Comparison of ENCODE assay signal across 16 cellular contexts in the genomic region with DNA sequence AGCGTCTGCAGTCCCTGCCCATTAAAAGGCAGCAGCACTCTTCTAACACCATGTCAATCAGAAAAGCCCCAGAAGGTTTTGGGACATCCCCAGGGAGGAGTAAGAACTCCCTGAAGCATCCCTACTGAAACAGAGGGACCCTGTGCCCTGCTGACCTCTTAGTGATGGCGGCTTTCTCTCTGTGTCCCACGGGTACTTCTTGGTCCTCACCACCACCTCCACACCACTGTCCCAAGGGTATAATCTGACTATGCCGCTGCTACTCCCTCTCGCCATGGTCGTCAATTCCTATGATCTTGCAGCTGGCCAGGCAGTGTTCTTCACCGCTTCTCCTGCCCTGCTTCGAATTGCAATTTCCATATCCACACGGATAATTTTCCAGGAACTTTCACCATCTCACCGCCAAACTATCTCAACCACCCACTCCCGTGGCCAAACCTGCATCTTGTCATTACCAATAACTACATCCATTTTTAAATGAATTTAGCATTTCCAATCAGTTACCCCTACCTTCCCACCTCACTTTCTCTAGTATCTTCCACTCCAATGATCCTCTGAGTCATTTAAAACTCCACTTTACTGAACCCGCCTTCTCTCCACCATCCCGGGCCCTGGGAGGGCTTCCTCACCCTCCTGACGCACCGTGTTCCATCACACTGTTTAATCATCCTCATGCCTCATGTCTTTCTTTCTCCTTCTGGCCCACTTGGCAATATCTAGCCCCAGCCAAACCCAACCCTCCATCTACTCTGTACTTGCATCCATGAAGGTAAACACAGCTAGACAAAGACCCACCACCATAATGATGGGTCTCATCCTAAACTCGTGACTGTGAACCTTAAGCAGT. TPM values are rescaled to one million over a fixed set of nuclear protein-coding genes. Genes with fewer than 3 reads are reported as not detected.
DNase-seq lines count a peak whose midpoint lies in the region; ATAC-seq and TF ChIP-seq lines count a peak whose summit lies in the region.
"Had no signal": no experiment of that assay in that cellular context is flagged by ENCODE, and none has a peak within 500 bp of the region (broad histone marks: within the 10 kb centered on the region; RNA-seq: fewer than 3 reads in every experiment).

No MANE protein-coding gene starts in this region.

- no peak overlapping the region for H3K4me3 Mint-ChIP-seq in osteocyte (ENCODE audit: unreplicated experiment)
- H3K4me3 Mint-ChIP-seq: GM23338 had no signal

- H3K4me1 Mint-ChIP-seq in osteocyte (ENCODE audit: unreplicated experiment) = no peaks in the 10 kb centered on the region

- no peaks in the 10 kb centered on the region for H4K20me1 ChIP-seq in Loucy (ENCODE audit: insufficient read depth, low read length, poor library complexity, severe bottlenecking)

- H2AFZ ChIP-seq in Loucy (ENCODE audit: low read length) = no peak overlapping the region
- H2AFZ ChIP-seq: GM23338 had no signal

- peak overlapping the region; percentile 71 for H3K4me3 ChIP-seq in Loucy (ENCODE audit: low read length, poor library complexity, severe bottlenecking)
- H3K4me3 ChIP-seq: cardiac muscle cell, GM23338, psoas muscle had no signal

- peak overlapping the region; percentile 83 for H3K4me2 ChIP-seq in Loucy (ENCODE audit: low read depth, low read length, poor library complexity, severe bottlenecking)
- H3K4me2 ChIP-seq: GM23338 had no signal

- in situ Hi-C loops in GM13976 (cut with MboI; ENCODE audit: low sequenced_read_pairs, unreplicated experiment) = no loop called here

- TF ChIP-seq POLR2A in GM18505 (IDR thresholded peaks at IDR 0.05; ENCODE audit: borderline replicate concordance, extremely low read depth, insufficient read depth, insufficient read length) = no peak

- H3K27ac Mint-ChIP-seq in osteocyte (ENCODE audit: unreplicated experiment) = no peak overlapping the region
- H3K27ac Mint-ChIP-seq: activated naive CD4-positive, alpha-beta T cell treated with anti-CD3 and anti-CD28 coated beads, Interleukin-2, amount 50 U/mL, for 72 hours; GM23338 had no signal

- peak; percentile 58 for ATAC-seq in GM21717 (IDR thresholded peaks at IDR 0.05; ENCODE audit: unreplicated experiment)
- ATAC-seq in GM18505 (IDR thresholded peaks at IDR 0.05; ENCODE audit: unreplicated experiment) = no peak
- ATAC-seq: GM23338 had no signal

- H3K4me1 ChIP-seq in Loucy (ENCODE audit: insufficient read depth, low read length, poor library complexity, severe bottlenecking) = peaks cover 90% of the 10 kb centered on the region
- H3K4me1 ChIP-seq: psoas muscle had no signal

- H3K9me3 Mint-ChIP-seq in osteocyte (ENCODE audit: unreplicated experiment) = no peaks in the 10 kb centered on the region
- H3K9me3 Mint-ChIP-seq: activated naive CD4-positive, alpha-beta T cell treated with anti-CD3 and anti-CD28 coated beads, Interleukin-2, amount 50 U/mL, for 72 hours; GM23338 had no signal

- no peaks in the 10 kb centered on the region for H3K27me3 ChIP-seq in Loucy (ENCODE audit: insufficient read depth, low read length, poor library complexity, severe bottlenecking)

- no peaks in the 10 kb centered on the region for H3K36me3 Mint-ChIP-seq in osteocyte (ENCODE audit: unreplicated experiment)
- H3K36me3 Mint-ChIP-seq: activated naive CD4-positive, alpha-beta T cell treated with anti-CD3 and anti-CD28 coated beads, Interleukin-2, amount 50 U/mL, for 72 hours had no signal

- H3K27me3 Mint-ChIP-seq in osteocyte (ENCODE audit: unreplicated experiment) = peaks cover 15% of the 10 kb centered on the region

- H3K36me3 ChIP-seq in Loucy (ENCODE audit: insufficient read depth, low read length) = no peaks in the 10 kb centered on the region
- H3K36me3 ChIP-seq: cardiac muscle cell had no signal

- peaks cover 77% of the 10 kb centered on the region for H3K79me2 ChIP-seq in Loucy (ENCODE audit: insufficient read depth, low read length)

- H3F3A ChIP-seq in Loucy (ENCODE audit: low read depth) = peaks cover 15% of the 10 kb centered on the region

- no peak for TF ChIP-seq CTCF in GM13976 (IDR thresholded peaks at IDR 0.05; ENCODE audit: borderline replicate concordance, control extremely low read depth, extremely low read depth, insufficient read depth, missing control alignments)
- no peak for TF ChIP-seq CTCF in Loucy (conservative IDR thresholded peaks at IDR 0.05; ENCODE audit: low read length)
- TF ChIP-seq CTCF in osteocyte (IDR thresholded peaks at IDR 0.05) = no peak

- peak; percentile 76 for DNase-seq in GM13976 (ENCODE audit: low spot score)
- peak; percentile 25 for DNase-seq in osteocyte (ENCODE audit: extremely low spot score, unreplicated experiment)
- DNase-seq in stimulated activated CD4-positive, alpha-beta T cell treated with anti-CD3 and anti-CD28 coated beads, Interleukin-1b, Interleukin-23, amount 100 ng/mL, for 48 hours = no peak
- DNase-seq in SKM-1 (lab: John Stamatoyannopoulos, UW; ENCODE audit: unreplicated experiment) = no peak
- DNase-seq: NCI-H1048; psoas muscle; stimulated activated naive CD4-positive, alpha-beta T cell treated with Interleukin-2 at 50 U/mL for 16 hours; T1000 had no signal

- peak overlapping the region; percentile 93 for H3K9ac ChIP-seq in Loucy (ENCODE audit: low read depth, low read length, poor library complexity, severe bottlenecking)

- no peaks in the 10 kb centered on the region for H3K9me3 ChIP-seq in Loucy (ENCODE audit: insufficient read depth, low read depth, low read length)
- H3K9me3 ChIP-seq: psoas muscle had no signal

- no peaks in the 10 kb centered on the region for H3K9me2 ChIP-seq in Loucy (replicated peaks; ENCODE audit: low read depth, low read length)

RNA-seq across cellular contexts. Expression of a gene that starts 23.7 kb away (rescaled TPM):
- total RNA-seq in osteocyte = not detected in 2 replicates
- total RNA-seq: activated naive CD4-positive, alpha-beta T cell treated with anti-CD3 and anti-CD28 coated beads, Interleukin-2, amount 50 U/mL, for 72 hours; cardiac muscle cell; GM23338; HT-29; NCI-H460; psoas muscle had no signal

Comparison
In these comparisons a context has a peak if more than half of its experiments do, and no peak if none do; other contexts are left out.
1. DNase-seq: peak in GM13976 (single experiment) and osteocyte (single experiment); none in stimulated activated CD4-positive, alpha-beta T cell treated with anti-CD3 and anti-CD28 coated beads, Interleukin-1b, Interleukin-23, amount 100 ng/mL, for 48 hours (single experiment) and SKM-1 (single experiment).